ENCODE assay signal across 1 cellular context in the genomic region with DNA sequence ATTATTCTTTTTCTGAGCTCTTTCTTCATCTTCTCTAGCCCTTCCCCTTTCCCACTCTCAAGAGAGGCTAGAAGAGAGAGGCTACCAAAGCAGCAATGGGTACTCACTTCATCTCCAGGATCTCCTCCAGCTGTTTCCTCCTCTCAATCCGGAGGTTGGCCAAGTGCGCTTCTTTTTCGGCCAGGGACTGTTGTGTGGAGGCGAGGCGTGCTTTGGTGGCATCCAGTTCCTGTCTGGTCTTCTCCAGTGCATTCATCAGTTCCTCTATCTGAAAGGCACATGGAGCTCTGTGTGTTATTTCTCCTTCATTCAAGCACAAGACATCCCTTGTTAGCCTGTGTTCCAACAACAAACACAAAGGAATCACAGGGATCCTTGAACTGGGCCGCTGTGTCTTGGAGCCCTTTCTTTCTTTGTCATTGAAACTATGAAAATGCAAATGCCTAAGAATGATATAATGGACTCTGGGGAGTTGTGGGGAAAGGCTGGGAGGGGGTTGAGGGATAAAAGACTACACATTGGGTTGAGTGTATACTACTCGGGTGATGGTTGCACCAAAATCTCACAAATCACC.
TF ChIP-seq lines count a peak whose summit lies in the region.

No MANE protein-coding gene starts in this region.

TF ChIP-seq in IMR-90, 13 proteins besides CTCF, POLR2A, EP300 and RAD21:
- TF ChIP-seq, protein P1, sequence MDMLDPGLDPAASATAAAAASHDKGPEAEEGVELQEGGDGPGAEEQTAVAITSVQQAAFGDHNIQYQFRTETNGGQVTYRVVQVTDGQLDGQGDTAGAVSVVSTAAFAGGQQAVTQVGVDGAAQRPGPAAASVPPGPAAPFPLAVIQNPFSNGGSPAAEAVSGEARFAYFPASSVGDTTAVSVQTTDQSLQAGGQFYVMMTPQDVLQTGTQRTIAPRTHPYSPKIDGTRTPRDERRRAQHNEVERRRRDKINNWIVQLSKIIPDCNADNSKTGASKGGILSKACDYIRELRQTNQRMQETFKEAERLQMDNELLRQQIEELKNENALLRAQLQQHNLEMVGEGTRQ (IDR thresholded peaks at IDR 0.05; ENCODE audit: low read depth, low read length): no peak
- TF ChIP-seq SMC3 (IDR thresholded peaks at IDR 0.05; ENCODE audit: low read depth, low read length): no peak
- no peak for TF ChIP-seq FOS (IDR thresholded peaks at IDR 0.05; ENCODE audit: low read depth, low read length)
- TF ChIP-seq MAZ (IDR thresholded peaks at IDR 0.05; ENCODE audit: borderline replicate concordance, low read depth, low read length): no peak
- no peak for TF ChIP-seq RCOR1 (IDR thresholded peaks at IDR 0.05; ENCODE audit: insufficient replicate concordance, low read length)
- no peak for TF ChIP-seq BHLHE40 (IDR thresholded peaks at IDR 0.05; ENCODE audit: low read depth, low read length)
- no peak for TF ChIP-seq MXI1 (IDR thresholded peaks at IDR 0.05; ENCODE audit: borderline replicate concordance, low read depth, low read length)
- no peak for TF ChIP-seq CEBPB (IDR thresholded peaks at IDR 0.05; ENCODE audit: low read depth, low read length)
- TF ChIP-seq NFE2L2 (IDR thresholded peaks at IDR 0.05; ENCODE audit: low read depth, low read length): no peak
- no peak for TF ChIP-seq CHD1 (IDR thresholded peaks at IDR 0.05; ENCODE audit: low read depth, low read length)
- TF ChIP-seq MAFK (IDR thresholded peaks at IDR 0.05; ENCODE audit: low read depth, low read length): no peak
- no peak for TF ChIP-seq RFX5 (IDR thresholded peaks at IDR 0.05; ENCODE audit: low read depth, low read length)
- TF ChIP-seq, protein P2, sequence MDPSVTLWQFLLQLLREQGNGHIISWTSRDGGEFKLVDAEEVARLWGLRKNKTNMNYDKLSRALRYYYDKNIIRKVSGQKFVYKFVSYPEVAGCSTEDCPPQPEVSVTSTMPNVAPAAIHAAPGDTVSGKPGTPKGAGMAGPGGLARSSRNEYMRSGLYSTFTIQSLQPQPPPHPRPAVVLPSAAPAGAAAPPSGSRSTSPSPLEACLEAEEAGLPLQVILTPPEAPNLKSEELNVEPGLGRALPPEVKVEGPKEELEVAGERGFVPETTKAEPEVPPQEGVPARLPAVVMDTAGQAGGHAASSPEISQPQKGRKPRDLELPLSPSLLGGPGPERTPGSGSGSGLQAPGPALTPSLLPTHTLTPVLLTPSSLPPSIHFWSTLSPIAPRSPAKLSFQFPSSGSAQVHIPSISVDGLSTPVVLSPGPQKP (IDR thresholded peaks at IDR 0.05; ENCODE audit: borderline replicate concordance, low read depth, low read length): no peak
